In genomic region chr11:74464746-74465145, GRCh38 we compare ENCODE assay signal across 29 cellular contexts. TPM values are rescaled to one million over a fixed set of nuclear protein-coding genes. Genes with fewer than 3 reads are reported as not detected.
A peak's percentile ranks its signal among the peaks of the same experiment; 100 is the strongest.
DNase-seq lines count a peak whose midpoint lies in the region; ATAC-seq, FAIRE-seq and TF ChIP-seq lines count a peak whose summit lies in the region.
"Had no signal": no experiment of that assay in that cellular context is flagged by ENCODE, and none has a peak within 500 bp of the region (broad histone marks: within the 10 kb centered on the region; RNA-seq: fewer than 3 reads in every experiment).

No MANE protein-coding gene starts in this region.

- no CpG with 5 or more reads among the region's 1 CpG for WGBS in H9 (ENCODE audit: extremely low coverage, insufficient read length, low lambda C conversion rate)
- WGBS in K562 (ENCODE audit: insufficient coverage, low coverage, missing lambda C conversion rate) = 33% methylated on average over 1 of the region's 1 CpG

- CTCF ChIA-PET in A673 (lab: Charles Lee) = interaction anchor here (0.6 to 3.8 kb wide), 2 partner anchors 11 to 28 kb away, joined by 3 to 11 read pairs; no protein-coding TSS in a partner anchor
- CTCF ChIA-PET in K562 (lab: Yijun Ruan, JAX; ENCODE audit: low intra/inter-chr PET ratio) = no interaction called here

- H2BK5ac ChIP-seq in H9 (ENCODE audit: insufficient read length, low read length) = no peak overlapping the region

- no peak for TF ChIP-seq POLR2A in K562 (conservative IDR thresholded peaks at IDR 0.05)

- no peak overlapping the region for H2BK20ac ChIP-seq in H9 (ENCODE audit: low read depth, low read length, poor library complexity, severe bottlenecking)

- H3K9ac ChIP-seq in H9 (ENCODE audit: extremely low read depth, insufficient read length, low read length) (no peak overlapping the region), K562 (ENCODE audit: insufficient read depth in 1 of 2, low read depth in 2 of 2, low read length in 2 of 2) (no peak overlapping the region), mucosa of stomach (ENCODE audit: low read length) (no peak overlapping the region)
- H3K9ac ChIP-seq: BLaER1 had no signal

- peaks cover 22% of the 10 kb centered on the region for H3K27me3 Mint-ChIP-seq in H9 (ENCODE audit: low read depth)

- H4K5ac ChIP-seq in H9 (ENCODE audit: insufficient read length, low read depth, low read length) = no peak overlapping the region

- H2AFZ ChIP-seq in H9 (ENCODE audit: low read length) (no peak overlapping the region), K562 (ENCODE audit: low read depth, low read length) (no peak overlapping the region)

- H3K27me3 ChIP-seq in A673 (replicated peaks; ENCODE audit: insufficient read depth, low read depth, low read length, poor library complexity) (no peaks in the 10 kb centered on the region), H9 (ENCODE audit: insufficient read depth, low read length) (no peaks in the 10 kb centered on the region), K562 (ENCODE audit: control insufficient read depth in 2 of 2, insufficient read depth in 2 of 2, low read length in 2 of 2) (no peaks in the 10 kb centered on the region), mucosa of stomach (ENCODE audit: control insufficient read depth, insufficient read depth, low read length) (no peaks in the 10 kb centered on the region)
- H3K27me3 ChIP-seq: BLaER1, SJSA1 had no signal

- no peak overlapping the region for H3K4me2 ChIP-seq in H9 (ENCODE audit: insufficient read depth, insufficient read length, low read length)
- H3K4me2 ChIP-seq in K562 (ENCODE audit: insufficient read depth, low read length) = no peak overlapping the region
- H3K4me2 ChIP-seq: BLaER1 had no signal

- H3K23ac ChIP-seq in H9 (ENCODE audit: insufficient read length, low read depth, low read length) = no peak overlapping the region

- in situ Hi-C loops in K562 (cut with MboI) = loop anchor here (5.0 to 10.0 kb wide), 2 partner anchors 118 to 860 kb away; no protein-coding TSS in a partner anchor

- no peak overlapping the region for H2BK120ac ChIP-seq in H9 (ENCODE audit: low read depth, low read length, poor library complexity, severe bottlenecking)

- ATAC-seq in K562 = no peak
- ATAC-seq: GM12878, Right ventricle myocardium inferior had no signal

- no peaks in the 10 kb centered on the region for H3K79me2 ChIP-seq in H9 (ENCODE audit: insufficient read depth, low read length)
- H3K79me2 ChIP-seq in K562 (ENCODE audit: control insufficient read depth, insufficient read depth, low read length) = 0 out of 3 replicates have a peak, but pooled peaks cover 10% of the 10 kb centered on the region

- FAIRE-seq in K562 (lab: Jason Lieb, UNC) (peak; percentile 6), D721Med (lab: Jason Lieb, UNC) (no peak)
- FAIRE-seq: G401.6, GM12878 had no signal

- TF ChIP-seq EP300 in K562 (IDR thresholded peaks at IDR 0.05; ENCODE audit: low read length) = no peak

- H3K4me3 ChIP-seq in A673 (ENCODE audit: low read depth, low read length, poor library complexity, severe bottlenecking) = peak overlapping the region; percentile 58
- H3K4me3 ChIP-seq in K562 = no peak overlapping the region
- H3K4me3 ChIP-seq in mucosa of stomach (ENCODE audit: low read length) = peak overlapping the region; percentile 2
- H3K4me3 ChIP-seq: BLaER1, GM12878, SJSA1 had no signal

- H4K20me1 ChIP-seq in H9 (ENCODE audit: control insufficient read depth, insufficient read depth, insufficient read length) (no peaks in the 10 kb centered on the region), K562 (replicated peaks; ENCODE audit: control insufficient read depth, insufficient read depth, low read length) (no peaks in the 10 kb centered on the region)
- H4K20me1 ChIP-seq: BLaER1 had no signal

- intact Hi-C loops in A673 (cut with micrococcal nuclease; ENCODE audit: unreplicated experiment) (no loop called here), K562 (cut with micrococcal nuclease) (no loop called here)

- no peak for TF ChIP-seq RAD21 in K562 (CRISPR knock-in tag; conservative IDR thresholded peaks at IDR 0.05 in 1 of 2, IDR thresholded peaks at IDR 0.05 in 1 of 2)

- peaks cover 62% of the 10 kb centered on the region for H3K4me1 ChIP-seq in A673 (ENCODE audit: insufficient read depth, low read length, poor library complexity, severe bottlenecking)
- H3K4me1 ChIP-seq in H9 (ENCODE audit: insufficient read depth, low read length) = peaks cover 4% of the 10 kb centered on the region; the same call in 1 of the 2 replicates
- H3K4me1 ChIP-seq in K562 (replicated peaks in 1 of 2; ENCODE audit: control insufficient read depth in 2 of 2, insufficient read depth in 2 of 2, low read length in 2 of 2) = peaks cover 39 to 52% of the 10 kb centered on the region in 2 experiments
- peaks cover 59% of the 10 kb centered on the region for H3K4me1 ChIP-seq in mucosa of stomach (ENCODE audit: control insufficient read depth, insufficient read depth, low read length)
- H3K4me1 ChIP-seq: SJSA1 had no signal

- H4K91ac ChIP-seq in H9 (ENCODE audit: insufficient read length, low read depth, low read length) = no peak overlapping the region

- H3K9me3 Mint-ChIP-seq in H9 = no peaks in the 10 kb centered on the region
- H3K9me3 Mint-ChIP-seq: CD4-positive, alpha-beta T cell; IgD-negative memory B cell; T-helper 1 cell treated with Interleukin-12 subunit alpha and Interleukin-12 subunit beta and Interleukin-4 antibody, amounts not matched to agents 30 μg/mL and 1 μg/mL, for 36 hours had no signal

- H3K36me3 Mint-ChIP-seq in H9 (ENCODE audit: insufficient read depth in 1 of 3, low read depth in 3 of 3) = no peaks in the 10 kb centered on the region; a peak in 2 of 7 replicates
- H3K36me3 Mint-ChIP-seq: IgD-negative memory B cell had no signal

- H3K4me3 Mint-ChIP-seq in H9 = no peak overlapping the region
- H3K4me3 Mint-ChIP-seq: CD4-positive, alpha-beta T cell; IgD-negative memory B cell; T-helper 1 cell treated with Interleukin-12 subunit alpha and Interleukin-12 subunit beta and Interleukin-4 antibody, amounts not matched to agents 30 μg/mL and 1 μg/mL, for 36 hours had no signal

- H3K14ac ChIP-seq in H9 (ENCODE audit: insufficient read depth, low read length) = no peak overlapping the region

- H3K27ac Mint-ChIP-seq in H9 = no peak overlapping the region
- H3K27ac Mint-ChIP-seq: CD4-positive, alpha-beta T cell; IgD-negative memory B cell; T-helper 1 cell treated with Interleukin-12 subunit alpha and Interleukin-12 subunit beta and Interleukin-4 antibody, amounts not matched to agents 30 μg/mL and 1 μg/mL, for 36 hours had no signal

- H3K27ac ChIP-seq in A673 (ENCODE audit: low read depth, low read length, poor library complexity, severe bottlenecking) (no peak overlapping the region), H9 (ENCODE audit: insufficient read length, low read depth, low read length) (no peak overlapping the region), K562 (ENCODE audit: extremely low read depth, low read depth, low read length) (no peak overlapping the region), caudate nucleus (ENCODE audit: low read depth, low read length) (no peak overlapping the region)
- H3K27ac ChIP-seq: BLaER1, HL-60, SJSA1 had no signal

- peaks cover 3% of the 10 kb centered on the region for H3K23me2 ChIP-seq in H9 (ENCODE audit: insufficient read length, low read depth, low read length, poor library complexity, severe bottlenecking)

- TF ChIP-seq CTCF in A673 (conservative IDR thresholded peaks at IDR 0.05; ENCODE audit: low read depth, low read length) (no peak), H9 (conservative IDR thresholded peaks at IDR 0.05) (no peak), K562 (IDR thresholded peaks at IDR 0.05 in 2 of 3, conservative IDR thresholded peaks at IDR 0.05 in 1 of 3; ENCODE audit: insufficient read depth in 2 of 3, low read depth in 1 of 3, low read length in 3 of 3) (no peak), D721Med (IDR thresholded peaks at IDR 0.05; ENCODE audit: insufficient read depth, missing control alignments) (no peak)

- no peaks in the 10 kb centered on the region for H3K79me1 ChIP-seq in H9 (ENCODE audit: insufficient read depth, low read depth, low read length, poor library complexity, severe bottlenecking)

- H3K36me3 ChIP-seq in A673 (ENCODE audit: insufficient read depth, low read length, poor library complexity, severe bottlenecking) (peaks cover 33% of the 10 kb centered on the region), K562 (ENCODE audit: control insufficient read depth, insufficient read depth, low read length) (no peaks in the 10 kb centered on the region; the same call in 2 of the 3 replicates), mucosa of stomach (ENCODE audit: control insufficient read depth, insufficient read depth, low read length) (no peaks in the 10 kb centered on the region)
- H3K36me3 ChIP-seq: BLaER1, SJSA1 had no signal

- no peak overlapping the region for H3T11ph ChIP-seq in H9 (ENCODE audit: low read length)

- DNase-seq in A673 (ENCODE audit: low spot score) (no peak), H9 (peak; percentile 10), K562 (ENCODE audit: extremely low read depth in 1 of 4, low spot score in 3 of 4) (no peak), LoVo (ENCODE audit: low spot score) (no peak), NCI-H524 (lab: John Stamatoyannopoulos, UW) (no peak), caudate nucleus (lab: John Stamatoyannopoulos, UW) (no peak), D721Med (ENCODE audit: insufficient read length, low spot score) (no peak)
- DNase-seq: CD4-positive, alpha-beta T cell; Karpas-422; NCI-H1048; NCI-H1436; NCI-H187; NCI-H2081 treated with DMSO at 0.1 percent for 48 hours; NCI-H2171; NCI-H345; NCI-H524 treated with DMSO at 0.1 percent for 48 hours; NCI-H774; NK-92 treated with Interleukin-12 subunit alpha and Interleukin-12 subunit beta, amount 100 ng/mL, for 24 hours had no signal

- no peak overlapping the region for H3K56ac ChIP-seq in H9 (ENCODE audit: insufficient read length, low read depth, low read length)

- no TSS peak for BruUV-seq in A673 (replicated peaks; lab: Mats Ljungman, UMichigan)
- no TSS peak for BruUV-seq in K562 (replicated peaks; lab: Mats Ljungman, UMichigan)

- no peak overlapping the region for H4K8ac ChIP-seq in H9 (replicated peaks; ENCODE audit: insufficient read length, low read depth, low read length)

- H3K9me3 ChIP-seq in A673 (ENCODE audit: low read depth, low read length, poor library complexity, severe bottlenecking) (no peaks in the 10 kb centered on the region), H9 (ENCODE audit: control insufficient read depth, low read depth, low read length) (no peaks in the 10 kb centered on the region), K562 (replicated peaks; ENCODE audit: control insufficient read depth, insufficient read depth, low read depth, low read length) (no peaks in the 10 kb centered on the region), mucosa of stomach (ENCODE audit: control insufficient read depth, low read length) (no peaks in the 10 kb centered on the region)
- H3K9me3 ChIP-seq: BLaER1, SJSA1 had no signal

- H2BK15ac ChIP-seq in H9 (ENCODE audit: low read depth, low read length) = no peak overlapping the region

- no peaks in the 10 kb centered on the region for H3K9me1 ChIP-seq in K562 (ENCODE audit: control insufficient read depth, insufficient read depth, low read length)

- H3K4ac ChIP-seq in H9 (ENCODE audit: low read depth, low read length) = no peak overlapping the region

- H2BK12ac ChIP-seq in H9 (ENCODE audit: insufficient read length, low read depth, low read length) = no peak overlapping the region

- H2AK5ac ChIP-seq in H9 (ENCODE audit: insufficient read length, low read length) = no peak overlapping the region

- H3K18ac ChIP-seq in H9 (ENCODE audit: insufficient read length, low read depth, low read length) = no peak overlapping the region

- POLR2A ChIA-PET in A673 (lab: Charles Lee; ENCODE audit: low non-redundant PET) = no interaction called here
- POLR2A ChIA-PET in K562 (lab: Yijun Ruan, JAX) = interaction anchor here (0.6 to 2.1 kb wide), 7 partner anchors 9 to 219 kb away, joined by 3 to 5 read pairs (median 3); partner anchors contain the start of gene LIPT2

- H3K4me1 Mint-ChIP-seq in H9 = peaks cover 15 to 33% of the 10 kb centered on the region in 2 experiments

RNA-seq across cellular contexts. Expression of gene KCNE3, which starts 2.6 kb away (rescaled TPM):
- total RNA-seq in A673 (2021) (106 and 107 TPM in 2 replicates), H9 (2021) (4.9 and 5.6 TPM in 2 replicates), K562 (2014; rRNA removed) (6.8 and 7.2 TPM in 2 replicates), K562 (2014; rRNA removed; fragmentation: Illumina TruSeq; extraction: Trizol) (7.0 and 8.0 TPM in 2 replicates), K562 (2015; rRNA removed; fragmentation: Illumina TruSeq; extraction: Trizol) (5.2 and 5.7 TPM in 2 replicates), K562 (2021) (5.9 and 6.2 TPM in 2 replicates)
- total RNA-seq in K562 (2011; cell fraction: chromatin; rRNA removed; ENCODE audit: low replicate concordance) = 2.7 and 3.5 TPM in 2 replicates
- total RNA-seq in K562 (2011; cell fraction: nucleolus; rRNA removed) = 1.7 and 3.3 TPM in 2 replicates
- total RNA-seq in K562 (2011; cell fraction: nucleoplasm; rRNA removed) = 3.2 and 3.9 TPM in 2 replicates
- polyA plus RNA-seq in K562 (2011; rRNA removed) (2.0 and 2.4 TPM in 2 replicates), K562 (2014; fragmentation: Illumina TruSeq; extraction: Trizol) (7.9 and 8.4 TPM in 2 replicates), K562 (2014; fragmentation: Nextera tagmentation; extraction: Ambion mirVana) (1 to 10 TPM; 1.6 to 2.3 TPM), K562 (2014; rRNA removed) (8.7 and 9.9 TPM in 2 replicates)
- 1.8 and 3.4 TPM in 2 replicates for polyA plus RNA-seq in K562 (2011; cell fraction: cytosol; rRNA removed)
- 2.1 and 2.6 TPM in 2 replicates for polyA plus RNA-seq in K562 (2011; cell fraction: nucleus; rRNA removed)
- 6.7 and 11.4 TPM in 2 replicates for polyA plus RNA-seq in K562 (2012)
- 1.0 and 2.6 TPM in 2 replicates for polyA minus RNA-seq in K562 (2011; rRNA and poly(A)+ RNA removed)
- polyA minus RNA-seq in K562 (2011; cell fraction: cytosol; rRNA and poly(A)+ RNA removed) = 1.4 and 1.6 TPM in 2 replicates
- 0.67 TPM in 2 replicates for polyA minus RNA-seq in K562 (2011; cell fraction: nucleus; rRNA and poly(A)+ RNA removed)
- total RNA-seq: A172, GM12878, H4, SJSA1 had no signal
- polyA plus RNA-seq: GM12878, IgD-negative memory B cell had no signal

RNA-seq across cellular contexts. Expression of gene LIPT2, which starts 28.8 kb away (rescaled TPM):
- total RNA-seq in A673 (2021) = 8.6 and 12.6 TPM in 2 replicates
- 7.1 and 8.2 TPM in 2 replicates for total RNA-seq in H9 (2021)
- 3.1 TPM in 1 of 2 replicates, not detected in the other for total RNA-seq in K562 (2011; cell fraction: chromatin; rRNA removed; ENCODE audit: low replicate concordance)
- 3.4 and 4.3 TPM in 2 replicates for total RNA-seq in K562 (2011; cell fraction: nucleolus; rRNA removed)
- total RNA-seq in K562 (2011; cell fraction: nucleoplasm; rRNA removed) = 3.1 and 3.6 TPM in 2 replicates
- total RNA-seq in K562 (2014; rRNA removed) = 4.5 and 5.5 TPM in 2 replicates
- 2.3 and 3.3 TPM in 2 replicates for total RNA-seq in K562 (2014; rRNA removed; fragmentation: Illumina TruSeq; extraction: Trizol)
- total RNA-seq in K562 (2015; rRNA removed; fragmentation: Illumina TruSeq; extraction: Trizol) = 3.6 and 4.7 TPM in 2 replicates
- 2.6 and 2.9 TPM in 2 replicates for total RNA-seq in K562 (2021)
- polyA plus RNA-seq in K562 (2011; rRNA removed) = 4.5 and 5.2 TPM in 2 replicates
- polyA plus RNA-seq in K562 (2011; cell fraction: cytosol; rRNA removed) = 4.2 and 6.6 TPM in 2 replicates
- 1.4 and 3.0 TPM in 2 replicates for polyA plus RNA-seq in K562 (2011; cell fraction: nucleus; rRNA removed)
- polyA plus RNA-seq in K562 (2012) = 2.8 and 3.9 TPM in 2 replicates
- 3.3 and 4.3 TPM in 2 replicates for polyA plus RNA-seq in K562 (2014; fragmentation: Illumina TruSeq; extraction: Trizol)
- 1 to 10 TPM in 1 of 2 experiments, under 1 TPM in 1; 1.00 to 1.4 TPM for polyA plus RNA-seq in K562 (2014; fragmentation: Nextera tagmentation; extraction: Ambion mirVana)
- polyA plus RNA-seq in K562 (2014; rRNA removed) = 2.9 and 3.5 TPM in 2 replicates
- polyA minus RNA-seq in K562 (2011; rRNA and poly(A)+ RNA removed) = 3.7 and 3.9 TPM in 2 replicates
- 2.1 and 2.7 TPM in 2 replicates for polyA minus RNA-seq in K562 (2011; cell fraction: cytosol; rRNA and poly(A)+ RNA removed)
- polyA minus RNA-seq in K562 (2011; cell fraction: nucleus; rRNA and poly(A)+ RNA removed) = 2.6 and 3.2 TPM in 2 replicates

Comparison
In these comparisons a context has a peak if more than half of its experiments do, and no peak if none do; other contexts are left out.
1. RNA of gene KCNE3, which starts 2.6 kb away (total RNA-seq): 106 to 107 TPM in A673; 1.7 to 8.0 TPM in K562 and 4.9 to 5.6 TPM in H9; every median in the first group is over 10 times any median in the second.